Comparison of ENCODE assay signal across 23 cellular contexts in genomic region chr2:144079808-144080207, GRCh38.
"Had no signal": no experiment of that assay in that cellular context is flagged by ENCODE, and none has a peak within 500 bp of the region (broad histone marks: within the 10 kb centered on the region; RNA-seq: fewer than 3 reads in every experiment).

No MANE protein-coding gene starts in this region.

- DNase-seq: activated CD4-positive, alpha-beta T cell treated with anti-CD3 and anti-CD28 coated beads for 4 hours; activated CD4-positive, alpha-beta T cell treated with anti-CD3 and anti-CD28 coated beads, Interleukin-2, amount 50 U/mL, for 48 hours; activated CD4-positive, CD25-positive, alpha-beta regulatory T cell; activated CD8-positive, alpha-beta memory T cell treated with anti-CD3 and anti-CD28 coated beads, Interleukin-2, amount 50 U/mL, for 48 hours; activated effector memory CD4-positive, alpha-beta T cell treated with anti-CD3 and anti-CD28 coated beads, Interleukin-2, amount 50 U/mL, for 16 hours; activated naive CD4-positive, alpha-beta T cell treated with anti-CD3 and anti-CD28 coated beads, Interleukin-2, amount 10 ng/mL, durations not matched to agents 7 days and 5 days; activated T-cell treated with anti-CD3 and anti-CD28 coated beads, Interleukin-2, amount 50 U/mL, for 72 hours; body of pancreas; foreskin keratinocyte; left colon; mesenchymal stem cell; mucosa of descending colon; occipital lobe; posterior cingulate gyrus; small intestine; stimulated activated CD4-positive, alpha-beta T cell treated with anti-CD3 and anti-CD28 coated beads, Interleukin-2, amount 100 ng/mL, for 24 hours; stimulated activated naive CD8-positive, alpha-beta T cell treated with anti-CD3 and anti-CD28 coated beads, Interleukin-15, amount 100 ng/mL, for 72 hours had no signal

- H3K9me3 ChIP-seq: body of pancreas, mucosa of descending colon, suprapubic skin, tibial nerve had no signal

- H3K36me3 ChIP-seq: cardiac muscle cell, suprapubic skin, tibial nerve had no signal

- H3K4me1 ChIP-seq: body of pancreas had no signal

- ATAC-seq: activated T-cell treated with anti-CD3 and anti-CD28 coated beads, Interleukin-2, amount 50 U/mL, for 72 hours; body of pancreas; foreskin keratinocyte; left colon; mucosa of descending colon; sciatic nerve; stimulated activated effector memory CD8-positive, alpha-beta T cell treated with anti-CD3 and anti-CD28 coated beads, Interleukin-12 subunit alpha, Interleukin-12 subunit beta, amount 100 ng/mL, for 72 hours; stimulated activated naive CD8-positive, alpha-beta T cell treated with anti-CD3 and anti-CD28 coated beads, Interleukin-15, amount 100 ng/mL, for 72 hours had no signal

- H3K27me3 ChIP-seq: body of pancreas, cardiac muscle cell, foreskin keratinocyte, suprapubic skin, tibial nerve had no signal

- H3K27ac ChIP-seq: body of pancreas, cardiac muscle cell, foreskin keratinocyte, suprapubic skin, tibial nerve had no signal

- FAIRE-seq: keratinocyte, small intestine had no signal

- H3K4me3 ChIP-seq: body of pancreas, cardiac muscle cell, mucosa of descending colon, suprapubic skin, tibial nerve had no signal
